Comparison of ENCODE assay signal across 23 cellular contexts in genomic region chr4:143273170-143273917, GRCh38.
"Had no signal": no experiment of that assay in that cellular context is flagged by ENCODE, and none has a peak within 500 bp of the region (broad histone marks: within the 10 kb centered on the region; RNA-seq: fewer than 3 reads in every experiment).

No MANE protein-coding gene starts in this region.

- H3K27me3 ChIP-seq: SJSA1 had no signal

- H3K4me1 ChIP-seq: SJSA1 had no signal

- H3K4me3 ChIP-seq: K562, SJSA1 had no signal

- H3K36me3 ChIP-seq: SJSA1 had no signal

- H3K27ac ChIP-seq: SJSA1 had no signal

- FAIRE-seq: K562, RCC 7860 had no signal

- ATAC-seq: activated T-cell treated with anti-CD3 and anti-CD28 coated beads, Interleukin-2, amount 50 U/mL, for 4 hours; K562; T-helper 17 cell had no signal

- DNase-seq: activated B cell treated with CpG ODN at 0.5 μM for 24 hours; activated CD4-positive, alpha-beta T cell treated with anti-CD3 and anti-CD28 coated beads for 1 hour; activated CD4-positive, alpha-beta T cell treated with anti-CD3 and anti-CD28 coated beads, Interleukin-2, amount 10 ng/mL, durations not matched to agents 24 days and 14 days; activated CD4-positive, alpha-beta T cell treated with anti-CD3 and anti-CD28 coated beads, Interleukin-2, amount 50 U/mL, for 48 hours; activated CD8-positive, alpha-beta memory T cell treated with anti-CD3 and anti-CD28 coated beads for 24 hours; activated effector memory CD4-positive, alpha-beta T cell treated with anti-CD3 and anti-CD28 coated beads, Interleukin-2, amount 50 U/mL, for 16 hours; activated naive CD4-positive, alpha-beta T cell treated with Interleukin-2 at 50 U/mL for 16 hours; activated T-cell treated with anti-CD3 and anti-CD28 coated beads, Interleukin-2, amount 50 U/mL, for 4 hours; amygdala; caudate nucleus; Kasumi-1; NCI-H1105 treated with DMSO at 0.1 percent for 48 hours; NCI-H1436 treated with DMSO at 0.1 percent for 48 hours; NCI-H187; NCI-H2081; NCI-H446; NCI-H524; SHP77; T-helper 17 cell; T-helper 9 cell had no signal

- H3K9me3 ChIP-seq: SJSA1 had no signal
